ENCODE assay signal across 8 cellular contexts in genomic region chr6:131924881-131925474, GRCh38. TPM values are rescaled to one million over a fixed set of nuclear protein-coding genes. Genes with fewer than 3 reads are reported as not detected.
A peak's percentile ranks its signal among the peaks of the same experiment; 100 is the strongest.
DNase-seq lines count a peak whose midpoint lies in the region; ATAC-seq and TF ChIP-seq lines count a peak whose summit lies in the region.

No MANE protein-coding gene starts in this region.

- WGBS in testis, 2 donors = 40% methylated on average over 4 of the region's 4 CpGs

- no peak overlapping the region for H3K27ac Mint-ChIP-seq in activated CD4-positive, alpha-beta T cell treated with anti-CD3 and anti-CD28 coated beads, Interleukin-2, amount 10 ng/mL, durations not matched to agents 24 days and 14 days

- H3K27me3 Mint-ChIP-seq in activated CD4-positive, alpha-beta T cell treated with anti-CD3 and anti-CD28 coated beads, Interleukin-2, amount 10 ng/mL, durations not matched to agents 24 days and 14 days = no peaks in the 10 kb centered on the region

- H3K4me3 ChIP-seq in HEK293 (ENCODE audit: low read depth, low read length) (no peak overlapping the region), SJSA1 (no peak overlapping the region), testis (no peak overlapping the region)

- no peaks in the 10 kb centered on the region for H3K36me3 Mint-ChIP-seq in activated CD4-positive, alpha-beta T cell treated with anti-CD3 and anti-CD28 coated beads, Interleukin-2, amount 10 ng/mL, durations not matched to agents 24 days and 14 days (ENCODE audit: low read depth)

- DNase-seq in AG08395 (ENCODE audit: low spot score) (peak; percentile 65), SJSA1 (ENCODE audit: low read depth in 1 of 2, low spot score in 2 of 2) (peak in 1 of 2 experiments; percentile 67), glomerular endothelial cell (ENCODE audit: extremely low read depth, low read depth, low spot score) (peak; percentile 51), testis (no peak)
- no peak for DNase-seq in activated CD4-positive, alpha-beta T cell treated with anti-CD3 and anti-CD28 coated beads, Interleukin-2, amount 10 ng/mL, durations not matched to agents 24 days and 14 days

- TF ChIP-seq POLR2A in testis (IDR thresholded peaks at IDR 0.05) = no peak
- no peak for TF ChIP-seq POLR2A in GM18505 (IDR thresholded peaks at IDR 0.05; ENCODE audit: borderline replicate concordance, extremely low read depth, insufficient read depth, insufficient read length)

- POLR2A ChIA-PET in HEK293 (lab: Yijun Ruan, JAX) = interaction anchor here (0.7 to 2.0 kb wide), 4 partner anchors 21 to 30 kb away, joined by 3 to 9 read pairs (median 3); partner anchors contain the start of gene CCN2

- no peaks in the 10 kb centered on the region for H3K4me1 Mint-ChIP-seq in activated CD4-positive, alpha-beta T cell treated with anti-CD3 and anti-CD28 coated beads, Interleukin-2, amount 10 ng/mL, durations not matched to agents 24 days and 14 days

- H3K9me3 Mint-ChIP-seq in activated CD4-positive, alpha-beta T cell treated with anti-CD3 and anti-CD28 coated beads, Interleukin-2, amount 10 ng/mL, durations not matched to agents 24 days and 14 days = no peaks in the 10 kb centered on the region

- H3K9me3 ChIP-seq in HEK293 (ENCODE audit: control insufficient read depth, insufficient read depth, low read depth, low read length) (no peaks in the 10 kb centered on the region), SJSA1 (replicated peaks) (peaks cover 4% of the 10 kb centered on the region; the same call in 1 of the 2 replicates), testis (no peaks in the 10 kb centered on the region)

- H3K36me3 ChIP-seq in HEK293 (ENCODE audit: control insufficient read depth in 2 of 2, insufficient read depth in 1 of 2, low read length in 2 of 2) (no peaks in the 10 kb centered on the region), SJSA1 (no peaks in the 10 kb centered on the region), testis (ENCODE audit: low read depth, missing control alignments) (no peaks in the 10 kb centered on the region)

- H3K27me3 ChIP-seq in SJSA1 (replicated peaks) = no peaks in the 10 kb centered on the region
- no peaks in the 10 kb centered on the region for H3K27me3 ChIP-seq in testis

- ATAC-seq in GM18505 (IDR thresholded peaks at IDR 0.05; ENCODE audit: unreplicated experiment) = no peak
- ATAC-seq in GM18870 (IDR thresholded peaks at IDR 0.05; ENCODE audit: unreplicated experiment) = no peak

- no peak overlapping the region for H3K4me3 Mint-ChIP-seq in activated CD4-positive, alpha-beta T cell treated with anti-CD3 and anti-CD28 coated beads, Interleukin-2, amount 10 ng/mL, durations not matched to agents 24 days and 14 days

- CTCF ChIA-PET in HEK293 (lab: Yijun Ruan, JAX) = interaction anchor here (0.6 to 7.1 kb wide), 101 partner anchors 9 to 1814 kb away, joined by 3 to 163 read pairs (median 5); partner anchors contain the start of genes CCN2 and MED23

- TF ChIP-seq CTCF in HEK293 (tag by site-specific recombination; IDR thresholded peaks at IDR 0.05) = 0 out of 2 replicates have a peak, but pooled peaks have one; percentile 24
- TF ChIP-seq CTCF in testis (IDR thresholded peaks at IDR 0.05) = peak in 2 of 3 experiments; percentile 29 to 48

- intact Hi-C loops in testis (cut with DNase I; ENCODE audit: low total_unique reads) = loop anchor here (5.0 kb wide), 1 partner anchor 292 kb away; no protein-coding TSS in a partner anchor
- intact Hi-C loops in activated CD4-positive, alpha-beta T cell treated with anti-CD3 and anti-CD28 coated beads, Interleukin-2, amount 10 ng/mL, durations not matched to agents 24 days and 14 days (cut with micrococcal nuclease) = no loop called here

- H3K27ac ChIP-seq in HEK293 (ENCODE audit: extremely low read depth, low read depth, low read length) = no peak overlapping the region
- 0 out of 2 replicates have a peak overlapping the region, but pooled peaks have one; percentile 7 for H3K27ac ChIP-seq in SJSA1
- H3K27ac ChIP-seq in testis = no peak overlapping the region

- H3K4me1 ChIP-seq in HEK293 (ENCODE audit: control insufficient read depth, insufficient read depth, low read length) (no peaks in the 10 kb centered on the region), SJSA1 (replicated peaks) (peaks cover 11% of the 10 kb centered on the region), testis (no peaks in the 10 kb centered on the region)

TF ChIP-seq in HEK293, 187 proteins besides CTCF, POLR2A, EP300 and RAD21 (continues in another document):
- TF ChIP-seq EGR2 (tag by site-specific recombination; IDR thresholded peaks at IDR 0.05; ENCODE audit: low read depth) = no peak
- TF ChIP-seq ZBTB17 (tag by site-specific recombination; IDR thresholded peaks at IDR 0.05) = no peak
- no peak for TF ChIP-seq ZNF366 (tag by site-specific recombination; conservative IDR thresholded peaks at IDR 0.05)
- TF ChIP-seq ZNF658 (tag by site-specific recombination; IDR thresholded peaks at IDR 0.05) = no peak
- TF ChIP-seq ZNF596 (tag by site-specific recombination; IDR thresholded peaks at IDR 0.05) = no peak
- TF ChIP-seq ZNF133 (tag by site-specific recombination; IDR thresholded peaks at IDR 0.05) = no peak
- peak; percentile 88 for TF ChIP-seq ZNF654 (tag by site-specific recombination; IDR thresholded peaks at IDR 0.05; ENCODE audit: low read depth)
- TF ChIP-seq, protein P1, sequence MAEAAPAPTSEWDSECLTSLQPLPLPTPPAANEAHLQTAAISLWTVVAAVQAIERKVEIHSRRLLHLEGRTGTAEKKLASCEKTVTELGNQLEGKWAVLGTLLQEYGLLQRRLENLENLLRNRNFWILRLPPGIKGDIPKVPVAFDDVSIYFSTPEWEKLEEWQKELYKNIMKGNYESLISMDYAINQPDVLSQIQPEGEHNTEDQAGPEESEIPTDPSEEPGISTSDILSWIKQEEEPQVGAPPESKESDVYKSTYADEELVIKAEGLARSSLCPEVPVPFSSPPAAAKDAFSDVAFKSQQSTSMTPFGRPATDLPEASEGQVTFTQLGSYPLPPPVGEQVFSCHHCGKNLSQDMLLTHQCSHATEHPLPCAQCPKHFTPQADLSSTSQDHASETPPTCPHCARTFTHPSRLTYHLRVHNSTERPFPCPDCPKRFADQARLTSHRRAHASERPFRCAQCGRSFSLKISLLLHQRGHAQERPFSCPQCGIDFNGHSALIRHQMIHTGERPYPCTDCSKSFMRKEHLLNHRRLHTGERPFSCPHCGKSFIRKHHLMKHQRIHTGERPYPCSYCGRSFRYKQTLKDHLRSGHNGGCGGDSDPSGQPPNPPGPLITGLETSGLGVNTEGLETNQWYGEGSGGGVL (tag by site-specific recombination; IDR thresholded peaks at IDR 0.05) = no peak
- no peak for TF ChIP-seq ZBTB48 (tag by site-specific recombination; IDR thresholded peaks at IDR 0.05)
- TF ChIP-seq ZNF792 (tag by site-specific recombination; IDR thresholded peaks at IDR 0.05) = no peak
- TF ChIP-seq SALL2 (tag by site-specific recombination; IDR thresholded peaks at IDR 0.05; ENCODE audit: borderline replicate concordance) = no peak
- TF ChIP-seq MEIS1 (CRISPR knock-in tag; IDR thresholded peaks at IDR 0.05; ENCODE audit: borderline replicate concordance) = 0 out of 2 replicates have a peak, but pooled peaks have one; percentile 20
- TF ChIP-seq, protein P2, sequence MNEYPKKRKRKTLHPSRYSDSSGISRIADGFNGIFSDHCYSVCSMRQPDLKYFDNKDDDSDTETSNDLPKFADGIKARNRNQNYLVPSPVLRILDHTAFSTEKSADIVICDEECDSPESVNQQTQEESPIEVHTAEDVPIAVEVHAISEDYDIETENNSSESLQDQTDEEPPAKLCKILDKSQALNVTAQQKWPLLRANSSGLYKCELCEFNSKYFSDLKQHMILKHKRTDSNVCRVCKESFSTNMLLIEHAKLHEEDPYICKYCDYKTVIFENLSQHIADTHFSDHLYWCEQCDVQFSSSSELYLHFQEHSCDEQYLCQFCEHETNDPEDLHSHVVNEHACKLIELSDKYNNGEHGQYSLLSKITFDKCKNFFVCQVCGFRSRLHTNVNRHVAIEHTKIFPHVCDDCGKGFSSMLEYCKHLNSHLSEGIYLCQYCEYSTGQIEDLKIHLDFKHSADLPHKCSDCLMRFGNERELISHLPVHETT (tag by site-specific recombination; IDR thresholded peaks at IDR 0.05) = no peak

RNA-seq across cellular contexts. Expression of gene CCN2, which starts 26.2 kb away (rescaled TPM):
- 292 and 364 TPM in 2 replicates for total RNA-seq in SJSA1 (2014; rRNA removed; shearing (Covaris generic))
- total RNA-seq in glomerular endothelial cell (551 and 1,253 TPM in 2 replicates), testis (10 to 100 TPM; 39.1 to 50.2 TPM)
- polyA plus RNA-seq in testis (ENCODE audit: insufficient read depth, low read depth, low replicate concordance) = 50.4 TPM
- not detected in 2 replicates for total RNA-seq in activated CD4-positive, alpha-beta T cell treated with anti-CD3 and anti-CD28 coated beads, Interleukin-2, amount 10 ng/mL, durations not matched to agents 24 days and 14 days

Comparison
In these comparisons a context has a peak if more than half of its experiments do, and no peak if none do; other contexts are left out.
1. DNase-seq: peak in AG08395 (single experiment) and glomerular endothelial cell (single experiment); none in testis (single experiment) and activated CD4-positive, alpha-beta T cell treated with anti-CD3 and anti-CD28 coated beads, Interleukin-2, amount 10 ng/mL, durations not matched to agents 24 days and 14 days (single experiment).
2. RNA of gene CCN2, which starts 26.2 kb away (total RNA-seq): 551 to 1,253 TPM in glomerular endothelial cell, 292 to 364 TPM in SJSA1 and 39.1 to 50.2 TPM in testis; not detected in activated CD4-positive, alpha-beta T cell treated with anti-CD3 and anti-CD28 coated beads, Interleukin-2, amount 10 ng/mL, durations not matched to agents 24 days and 14 days; every median in the first group is over 10 times any median in the second.